Comparison of ENCODE assay signal across 8 cellular contexts in the genomic region with DNA sequence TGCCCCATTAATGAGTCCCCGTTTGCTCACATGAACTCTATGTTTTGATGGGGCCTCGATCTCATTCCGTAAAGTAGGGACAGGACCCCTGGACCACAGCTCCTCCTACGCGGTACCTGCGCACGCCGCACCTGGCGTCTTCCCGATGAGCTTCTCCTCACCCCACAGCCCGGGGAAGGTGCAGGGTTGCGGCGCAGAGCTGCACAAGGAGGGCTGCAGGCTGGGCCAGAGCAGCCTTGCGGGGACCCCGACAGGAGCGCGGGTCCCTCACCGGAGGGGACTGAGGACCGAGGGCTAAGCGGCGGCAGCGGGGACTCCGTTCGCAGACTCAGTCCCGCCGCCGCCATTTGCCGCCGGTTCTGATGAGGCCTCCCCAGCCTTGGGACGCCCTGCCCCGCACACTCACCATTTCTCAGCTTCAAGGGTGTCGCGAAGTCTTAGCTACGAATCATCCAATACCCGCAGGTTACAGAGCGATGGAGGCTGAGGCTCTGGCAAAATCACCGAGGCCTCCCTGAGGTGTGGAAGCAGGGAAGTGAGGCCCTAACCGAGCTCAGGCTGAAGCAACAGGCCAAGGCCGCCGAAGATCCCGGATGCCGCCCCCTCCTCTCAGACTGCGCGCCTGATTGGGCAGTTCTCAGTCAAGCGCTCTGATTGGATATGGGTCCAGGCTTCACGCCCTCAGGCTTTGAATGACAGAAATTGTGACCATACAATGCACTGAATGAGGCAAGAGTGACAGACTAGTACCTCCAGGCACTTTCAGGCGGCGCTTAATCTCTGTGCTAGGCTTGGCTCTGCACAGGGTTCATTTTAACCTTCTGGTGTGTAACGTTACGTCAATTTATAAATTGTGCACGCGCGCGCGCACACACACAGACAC. TPM values are rescaled to one million over a fixed set of nuclear protein-coding genes. Genes with fewer than 3 reads are reported as not detected.
A peak's percentile ranks its signal among the peaks of the same experiment; 100 is the strongest.
DNase-seq lines count a peak whose midpoint lies in the region; ATAC-seq lines count a peak whose summit lies in the region.

No MANE protein-coding gene starts in this region.

- DNase-seq in AG20443 (ENCODE audit: low spot score), result peak; percentile 98
- peak; percentile 88 for DNase-seq in NCI-H510A (lab: John Stamatoyannopoulos, UW)
- peak; percentile 98 for DNase-seq in activated CD4-positive, alpha-beta T cell treated with anti-CD3 and anti-CD28 coated beads, Interleukin-2, amount 10 ng/mL, durations not matched to agents 24 days and 14 days
- DNase-seq in dedifferentiated amniotic fluid mesenchymal stem cell (ENCODE audit: extremely low spot score), result peak; percentile 100
- peak; percentile 100 for DNase-seq in left kidney (ENCODE audit: low read depth, low spot score)
- peak; percentile 95 for DNase-seq in stimulated activated CD4-positive, alpha-beta T cell treated with anti-CD3 and anti-CD28 coated beads, Interleukin-1b, Interleukin-23, amount 100 ng/mL, for 48 hours

- peak; percentile 100 for ATAC-seq in GM19043 (IDR thresholded peaks at IDR 0.05; ENCODE audit: low read depth, unreplicated experiment)
- ATAC-seq in HG03354 (IDR thresholded peaks at IDR 0.05; ENCODE audit: poor library complexity, severe bottlenecking, unreplicated experiment), result peak; percentile 100

- peaks cover 41% of the 10 kb centered on the region for H3K9me3 Mint-ChIP-seq in activated CD4-positive, alpha-beta T cell treated with anti-CD3 and anti-CD28 coated beads, Interleukin-2, amount 10 ng/mL, durations not matched to agents 24 days and 14 days

- H3K36me3 Mint-ChIP-seq in activated CD4-positive, alpha-beta T cell treated with anti-CD3 and anti-CD28 coated beads, Interleukin-2, amount 10 ng/mL, durations not matched to agents 24 days and 14 days (ENCODE audit: low read depth), result peaks cover 71% of the 10 kb centered on the region

- intact Hi-C loops in activated CD4-positive, alpha-beta T cell treated with anti-CD3 and anti-CD28 coated beads, Interleukin-2, amount 10 ng/mL, durations not matched to agents 24 days and 14 days (cut with micrococcal nuclease), result loop anchor here (1.0 to 10.0 kb wide), 6 partner anchors 25 to 352 kb away; a partner anchor contains a TSS

- peak overlapping the region; percentile 99 for H3K4me3 Mint-ChIP-seq in activated CD4-positive, alpha-beta T cell treated with anti-CD3 and anti-CD28 coated beads, Interleukin-2, amount 10 ng/mL, durations not matched to agents 24 days and 14 days

- H3K27ac Mint-ChIP-seq in activated CD4-positive, alpha-beta T cell treated with anti-CD3 and anti-CD28 coated beads, Interleukin-2, amount 10 ng/mL, durations not matched to agents 24 days and 14 days, result peak overlapping the region; percentile 100

- H3K4me1 Mint-ChIP-seq in activated CD4-positive, alpha-beta T cell treated with anti-CD3 and anti-CD28 coated beads, Interleukin-2, amount 10 ng/mL, durations not matched to agents 24 days and 14 days, result peaks cover 22% of the 10 kb centered on the region

- no peaks in the 10 kb centered on the region for H3K27me3 Mint-ChIP-seq in activated CD4-positive, alpha-beta T cell treated with anti-CD3 and anti-CD28 coated beads, Interleukin-2, amount 10 ng/mL, durations not matched to agents 24 days and 14 days

RNA-seq across cellular contexts. Expression of a gene that starts 25.1 kb away (rescaled TPM):
- 28.3 and 30.5 TPM in 2 replicates for total RNA-seq in activated CD4-positive, alpha-beta T cell treated with anti-CD3 and anti-CD28 coated beads, Interleukin-2, amount 10 ng/mL, durations not matched to agents 24 days and 14 days

RNA-seq across cellular contexts. Expression of a gene that starts 25.2 kb away (rescaled TPM):
- 52.2 and 53.1 TPM in 2 replicates for total RNA-seq in activated CD4-positive, alpha-beta T cell treated with anti-CD3 and anti-CD28 coated beads, Interleukin-2, amount 10 ng/mL, durations not matched to agents 24 days and 14 days

Comparison
In these comparisons a context has a peak if more than half of its experiments do, and no peak if none do; other contexts are left out.
1. Peak in every context shown above with its lines: DNase-seq and ATAC-seq.